Comparison of ENCODE assay signal across 26 cellular contexts in genomic region chr5:91119265-91119664, GRCh38.
DNase-seq lines count a peak whose midpoint lies in the region; ATAC-seq and TF ChIP-seq lines count a peak whose summit lies in the region.
"Had no signal": no experiment of that assay in that cellular context is flagged by ENCODE, and none has a peak within 500 bp of the region (broad histone marks: within the 10 kb centered on the region; RNA-seq: fewer than 3 reads in every experiment).

No MANE protein-coding gene starts in this region.

- TF ChIP-seq CTCF in heart right ventricle (IDR thresholded peaks at IDR 0.05) (no peak), heart left ventricle (IDR thresholded peaks at IDR 0.05) (no peak), endodermal cell (conservative IDR thresholded peaks at IDR 0.05) (no peak), neutrophil (IDR thresholded peaks at IDR 0.05) (no peak), uterus (IDR thresholded peaks at IDR 0.05) (no peak), foreskin keratinocyte (conservative IDR thresholded peaks at IDR 0.05) (no peak)

- H3K4me3 ChIP-seq in heart right ventricle (no peak overlapping the region), heart left ventricle (no peak overlapping the region), endodermal cell (ENCODE audit: low read length) (no peak overlapping the region), neutrophil (ENCODE audit: low read depth in 1 of 2, low read length in 1 of 2) (no peak overlapping the region), uterus (no peak overlapping the region)
- H3K4me3 ChIP-seq: right lobe of liver had no signal

- H3K9me3 ChIP-seq in heart right ventricle (no peaks in the 10 kb centered on the region), heart left ventricle (no peaks in the 10 kb centered on the region), endodermal cell (ENCODE audit: control insufficient read depth, low read length) (no peaks in the 10 kb centered on the region), neutrophil (no peaks in the 10 kb centered on the region), uterus (no peaks in the 10 kb centered on the region)
- H3K9me3 ChIP-seq: right lobe of liver had no signal

- H3K9ac ChIP-seq in endodermal cell (ENCODE audit: extremely low read depth, low read length, poor library complexity, severe bottlenecking) = no peak overlapping the region

- H3K36me3 Mint-ChIP-seq in endodermal cell (ENCODE audit: low read depth) = peaks cover 10% of the 10 kb centered on the region
- H3K36me3 Mint-ChIP-seq: CD8-positive, alpha-beta T cell; stimulated activated memory B cell treated with anti-CD40 and anti-IgM and Interleukin-4, amounts not matched to agents 10 μg/mL and 1 μg/mL and 100 μg/mL, for 72 hours had no signal

- no peak overlapping the region for H3K4me3 Mint-ChIP-seq in endodermal cell
- H3K4me3 Mint-ChIP-seq: activated CD4-positive, alpha-beta T cell treated with anti-CD3 and anti-CD28 coated beads for 36 hours; activated naive CD8-positive, alpha-beta T cell treated with anti-CD3 and anti-CD28 coated beads, Interleukin-2, amount 10 ng/mL, durations not matched to agents 7 days and 5 days; B cell; CD8-positive, alpha-beta T cell; central memory CD8-positive, alpha-beta T cell; neural crest cell; stimulated activated memory B cell treated with anti-CD40 and anti-IgM and Interleukin-4, amounts not matched to agents 10 μg/mL and 1 μg/mL and 100 μg/mL, for 72 hours; T-helper 2 cell treated with Interferon-gamma antibody and Interleukin-4, amounts not matched to agents 5 μg/mL and 100 μg/mL, for 36 hours had no signal

- H3K27me3 ChIP-seq in heart right ventricle (no peaks in the 10 kb centered on the region), heart left ventricle (no peaks in the 10 kb centered on the region), endodermal cell (ENCODE audit: control insufficient read depth, insufficient read depth, low read length, poor library complexity, severe bottlenecking) (no peaks in the 10 kb centered on the region), neutrophil (no peaks in the 10 kb centered on the region), uterus (no peaks in the 10 kb centered on the region), foreskin keratinocyte (no peaks in the 10 kb centered on the region)
- H3K27me3 ChIP-seq: right lobe of liver had no signal

- peak overlapping the region; percentile 31 for H3K27ac Mint-ChIP-seq in endodermal cell
- H3K27ac Mint-ChIP-seq: activated CD4-positive, alpha-beta T cell treated with anti-CD3 and anti-CD28 coated beads for 36 hours; activated naive CD8-positive, alpha-beta T cell treated with anti-CD3 and anti-CD28 coated beads, Interleukin-2, amount 10 ng/mL, durations not matched to agents 7 days and 5 days; B cell; CD8-positive, alpha-beta T cell; stimulated activated memory B cell treated with anti-CD40 and anti-IgM and Interleukin-4, amounts not matched to agents 10 μg/mL and 1 μg/mL and 100 μg/mL, for 72 hours; T-helper 2 cell treated with Interferon-gamma antibody and Interleukin-4, amounts not matched to agents 5 μg/mL and 100 μg/mL, for 36 hours had no signal

- no peak for TF ChIP-seq POLR2A in heart left ventricle (IDR thresholded peaks at IDR 0.05)
- TF ChIP-seq POLR2A in uterus (IDR thresholded peaks at IDR 0.05) = no peak

- no peak for DNase-seq in heart right ventricle
- no peak for DNase-seq in heart left ventricle
- no peak for DNase-seq in endodermal cell
- DNase-seq in uterus = no peak
- no peak for DNase-seq in NK-92 treated with Interleukin-12 subunit alpha and Interleukin-12 subunit beta, amount 100 ng/mL, for 24 hours (lab: John Stamatoyannopoulos, UW)
- no peak for DNase-seq in NCI-H345 treated with DMSO at 0.1 percent for 48 hours (lab: John Stamatoyannopoulos, UW; ENCODE audit: unreplicated experiment)
- DNase-seq in foreskin keratinocyte = no peak
- DNase-seq: activated CD4-positive, alpha-beta T cell treated with anti-CD3 and anti-CD28 coated beads for 36 hours; activated gamma-delta T cell; activated naive CD8-positive, alpha-beta T cell treated with anti-CD3 and anti-CD28 coated beads, Interleukin-2, amount 10 ng/mL, durations not matched to agents 7 days and 5 days; activated T-cell treated with anti-CD3 and anti-CD28 coated beads, Interleukin-2, amount 50 U/mL, for 1 hour; CD8-positive, alpha-beta T cell; dermis blood vessel endothelial cell; DMS 273 treated with DMSO at 0.1 percent for 48 hours; kidney; NCI-H1105 treated with DMSO at 0.1 percent for 48 hours; NCI-H345; NCI-H82; right lobe of liver; stimulated activated CD4-positive, alpha-beta T cell treated with anti-CD3 and anti-CD28 coated beads, Interleukin-4, amount 100 ng/mL, for 4 hours had no signal

- intact Hi-C loops in heart right ventricle (cut with DNase I) (loop anchor here in 2 of 10 donors (10.0 kb wide), 2 partner anchors 46 to 56 kb away; no protein-coding TSS in a partner anchor), heart left ventricle (cut with DNase I) (loop anchor here in 3 of 10 donors (10.0 kb wide), 4 partner anchors 46 to 166 kb away; no protein-coding TSS in a partner anchor), uterus (cut with DNase I; ENCODE audit: low total_unique reads) (no loop called here)

- peak overlapping the region in 6 of 10 donors; percentile 14 to 86 (median 48) for H3K27ac ChIP-seq in heart right ventricle
- H3K27ac ChIP-seq in heart left ventricle = peak overlapping the region in 6 of 12 donors; percentile 4 to 70 (median 54)
- no peak overlapping the region for H3K27ac ChIP-seq in endodermal cell (ENCODE audit: low read depth, low read length)
- peak overlapping the region; percentile 35 for H3K27ac ChIP-seq in neutrophil
- H3K27ac ChIP-seq in uterus = peak overlapping the region; percentile 65 to 78
- H3K27ac ChIP-seq in foreskin keratinocyte = no peak overlapping the region
- H3K27ac ChIP-seq: right lobe of liver had no signal

- H3K9me3 Mint-ChIP-seq in endodermal cell = no peaks in the 10 kb centered on the region
- H3K9me3 Mint-ChIP-seq: activated naive CD8-positive, alpha-beta T cell treated with anti-CD3 and anti-CD28 coated beads, Interleukin-2, amount 10 ng/mL, durations not matched to agents 7 days and 5 days; CD8-positive, alpha-beta T cell; central memory CD8-positive, alpha-beta T cell; neural crest cell; stimulated activated memory B cell treated with anti-CD40 and anti-IgM and Interleukin-4, amounts not matched to agents 10 μg/mL and 1 μg/mL and 100 μg/mL, for 72 hours; T-helper 2 cell treated with Interferon-gamma antibody and Interleukin-4, amounts not matched to agents 5 μg/mL and 100 μg/mL, for 36 hours had no signal

- H3K27me3 Mint-ChIP-seq in endodermal cell (ENCODE audit: insufficient read depth) = no peaks in the 10 kb centered on the region
- H3K27me3 Mint-ChIP-seq: B cell; central memory CD8-positive, alpha-beta T cell; stimulated activated memory B cell treated with anti-CD40 and anti-IgM and Interleukin-4, amounts not matched to agents 10 μg/mL and 1 μg/mL and 100 μg/mL, for 72 hours had no signal

- no peak for ATAC-seq in heart right ventricle
- no peak for ATAC-seq in heart left ventricle
- ATAC-seq in foreskin keratinocyte = no peak
- ATAC-seq: activated CD4-positive, alpha-beta T cell treated with anti-CD3 and anti-CD28 coated beads for 36 hours; CD8-positive, alpha-beta T cell; right lobe of liver; stimulated activated memory B cell treated with anti-CD40 and anti-IgM and Interleukin-4, amounts not matched to agents 10 μg/mL and 1 μg/mL and 100 μg/mL, for 72 hours had no signal

- H3K4me1 ChIP-seq in heart right ventricle = peaks cover 9 to 69% (median 30%) of the 10 kb centered on the region in 9 donors
- H3K4me1 ChIP-seq in heart left ventricle = peaks cover 0 to 69% (median 27%) of the 10 kb centered on the region in 12 donors
- peaks cover 10% of the 10 kb centered on the region for H3K4me1 ChIP-seq in endodermal cell (ENCODE audit: control insufficient read depth, insufficient read depth, low read length)
- peaks cover 35 to 36% of the 10 kb centered on the region in 2 experiments for H3K4me1 ChIP-seq in neutrophil (ENCODE audit: control insufficient read depth in 1 of 2, insufficient read depth in 1 of 2, low read depth in 1 of 2, low read length in 1 of 2)
- no peaks in the 10 kb centered on the region for H3K4me1 ChIP-seq in uterus
- H3K4me1 ChIP-seq in foreskin keratinocyte = no peaks in the 10 kb centered on the region
- H3K4me1 ChIP-seq: right lobe of liver had no signal

- 87 to 91% methylated on average over 4 of the region's 4 CpGs for WGBS in heart right ventricle, 2 donors
- 86 to 94% (median 91%) methylated on average over 4 of the region's 4 CpGs for WGBS in heart left ventricle, 4 donors
- 87 to 89% methylated on average over 3 to 4 of the region's 4 CpGs for WGBS in endodermal cell (ENCODE audit: insufficient coverage in 1 of 2, insufficient read length in 1 of 2), 2 experiments

- H3K36me3 ChIP-seq in heart right ventricle (no peaks in the 10 kb centered on the region), heart left ventricle (no peaks in the 10 kb centered on the region), endodermal cell (ENCODE audit: control insufficient read depth, insufficient read depth, low read length) (no peaks in the 10 kb centered on the region), neutrophil (no peaks in the 10 kb centered on the region), uterus (no peaks in the 10 kb centered on the region)
- H3K36me3 ChIP-seq: right lobe of liver had no signal

- H3K4me1 Mint-ChIP-seq in endodermal cell = peaks cover 39% of the 10 kb centered on the region
- H3K4me1 Mint-ChIP-seq: B cell; central memory CD8-positive, alpha-beta T cell; stimulated activated memory B cell treated with anti-CD40 and anti-IgM and Interleukin-4, amounts not matched to agents 10 μg/mL and 1 μg/mL and 100 μg/mL, for 72 hours had no signal

Comparison
In these comparisons a context has a peak if more than half of its experiments do, and no peak if none do; other contexts are left out.
1. H3K27ac ChIP-seq: peak in heart right ventricle (6 of 10), neutrophil (single experiment) and uterus (2 of 2); none in endodermal cell (single experiment) and foreskin keratinocyte (single experiment).